In the genomic region with DNA sequence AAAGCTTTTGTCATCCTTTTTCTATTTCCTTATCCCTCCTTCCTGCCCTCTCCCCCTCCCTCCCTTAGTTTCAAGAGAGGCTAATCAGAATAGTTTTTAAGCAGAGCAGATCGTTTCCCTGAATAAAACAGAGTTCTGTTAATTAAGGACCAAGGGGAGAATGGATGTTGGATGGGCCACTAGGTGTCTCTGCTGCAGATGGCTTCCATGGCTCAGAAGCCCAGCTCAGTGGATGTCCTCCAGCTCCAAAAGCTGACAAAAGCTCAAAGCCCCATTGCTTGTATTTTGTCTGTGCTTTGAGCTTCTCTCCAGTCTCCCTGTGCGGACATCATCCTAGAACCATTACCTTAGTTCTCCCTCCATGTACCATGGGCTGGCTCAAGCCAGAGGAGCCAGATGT, we compare ENCODE assay signal across 2 cellular contexts.
TF ChIP-seq lines count a peak whose summit lies in the region.

No MANE protein-coding gene starts in this region.

TF ChIP-seq in A549, 52 proteins besides CTCF, POLR2A, EP300 and RAD21 (continued from another document):
- TF ChIP-seq EHMT2 (IDR thresholded peaks at IDR 0.05; ENCODE audit: low read depth) (no peak), FOSB (CRISPR knock-in tag; IDR thresholded peaks at IDR 0.05) (no peak), HOXB13 (CRISPR knock-in tag; IDR thresholded peaks at IDR 0.05; ENCODE audit: low read depth) (no peak), RFX5 (IDR thresholded peaks at IDR 0.05) (no peak), SMC3 (IDR thresholded peaks at IDR 0.05) (peak; percentile 28; the same call in 2 of the 3 replicates)

TF ChIP-seq in H1, 55 proteins besides CTCF, POLR2A, EP300 and RAD21 (continued from another document):
- TF ChIP-seq, protein P1, sequence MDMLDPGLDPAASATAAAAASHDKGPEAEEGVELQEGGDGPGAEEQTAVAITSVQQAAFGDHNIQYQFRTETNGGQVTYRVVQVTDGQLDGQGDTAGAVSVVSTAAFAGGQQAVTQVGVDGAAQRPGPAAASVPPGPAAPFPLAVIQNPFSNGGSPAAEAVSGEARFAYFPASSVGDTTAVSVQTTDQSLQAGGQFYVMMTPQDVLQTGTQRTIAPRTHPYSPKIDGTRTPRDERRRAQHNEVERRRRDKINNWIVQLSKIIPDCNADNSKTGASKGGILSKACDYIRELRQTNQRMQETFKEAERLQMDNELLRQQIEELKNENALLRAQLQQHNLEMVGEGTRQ (IDR thresholded peaks at IDR 0.05; ENCODE audit: low read length): no peak
- TF ChIP-seq FOSL1 (IDR thresholded peaks at IDR 0.05; ENCODE audit: insufficient read depth, low read depth, low read length) (no peak), HDAC6 (IDR thresholded peaks at IDR 0.05; ENCODE audit: low read depth, low read length) (no peak), JUN (IDR thresholded peaks at IDR 0.05; ENCODE audit: low read depth, low read length) (no peak), EGR1 (IDR thresholded peaks at IDR 0.05; ENCODE audit: borderline replicate concordance, low read depth, low read length) (no peak), SIRT6 (IDR thresholded peaks at IDR 0.05; ENCODE audit: low read length) (no peak), ZNF274 (IDR thresholded peaks at IDR 0.05; ENCODE audit: borderline replicate concordance, extremely low read depth, low read length) (no peak), TCF12 (IDR thresholded peaks at IDR 0.05; ENCODE audit: low read depth, low read length) (no peak), CHD1 (IDR thresholded peaks at IDR 0.05; ENCODE audit: low read depth, low read length) (no peak), SIN3A (conservative IDR thresholded peaks at IDR 0.05 in 1 of 2, IDR thresholded peaks at IDR 0.05 in 1 of 2; ENCODE audit: low read depth in 1 of 2, low read length in 2 of 2) (no peak), SP4 (IDR thresholded peaks at IDR 0.05; ENCODE audit: low read length) (no peak), BRCA1 (IDR thresholded peaks at IDR 0.05; ENCODE audit: low read depth, low read length) (no peak), RBBP5 (IDR thresholded peaks at IDR 0.05; ENCODE audit: borderline replicate concordance, low read depth, low read length) (no peak), SAP30 (IDR thresholded peaks at IDR 0.05; ENCODE audit: insufficient read depth, insufficient replicate concordance, low read length) (no peak), CHD2 (IDR thresholded peaks at IDR 0.05; ENCODE audit: low read length) (no peak)
- TF ChIP-seq, protein P2, sequence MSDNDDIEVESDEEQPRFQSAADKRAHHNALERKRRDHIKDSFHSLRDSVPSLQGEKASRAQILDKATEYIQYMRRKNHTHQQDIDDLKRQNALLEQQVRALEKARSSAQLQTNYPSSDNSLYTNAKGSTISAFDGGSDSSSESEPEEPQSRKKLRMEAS (IDR thresholded peaks at IDR 0.05): no peak
TF ChIP-seq in H1: peak in this region for 0.
